In the genomic region with DNA sequence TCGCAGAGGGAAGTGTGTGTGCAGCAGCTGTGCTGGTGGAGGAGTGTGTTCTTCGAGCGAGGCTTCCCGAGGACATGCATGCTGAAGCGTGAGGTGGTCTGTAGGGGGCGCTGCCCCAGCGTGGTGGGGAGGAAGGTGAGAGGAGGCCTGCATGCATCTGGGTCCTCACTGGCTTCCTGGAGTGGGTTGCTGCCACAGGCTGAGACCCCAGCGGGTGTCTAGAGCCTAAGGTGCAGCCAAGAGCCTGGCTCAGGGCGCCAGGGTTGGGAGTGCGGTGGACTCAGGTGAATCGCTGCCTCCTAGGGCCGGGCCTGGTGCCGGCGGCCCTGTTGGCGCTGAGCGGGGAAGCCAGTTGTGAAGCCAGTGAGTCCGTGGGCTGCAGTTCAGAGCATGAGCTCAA, we compare ENCODE assay signal across 8 cellular contexts. TPM values are rescaled to one million over a fixed set of nuclear protein-coding genes. Genes with fewer than 3 reads are reported as not detected.
DNase-seq lines count a peak whose midpoint lies in the region; ATAC-seq, FAIRE-seq and TF ChIP-seq lines count a peak whose summit lies in the region.
"Had no signal": no experiment of that assay in that cellular context is flagged by ENCODE, and none has a peak within 500 bp of the region (broad histone marks: within the 10 kb centered on the region; RNA-seq: fewer than 3 reads in every experiment).

No MANE protein-coding gene starts in this region.

- no peaks in the 10 kb centered on the region for H3K9me1 ChIP-seq in K562 (ENCODE audit: control insufficient read depth, insufficient read depth, low read length)

- peaks cover 5% of the 10 kb centered on the region; the same call in 1 of the 2 replicates for H4K20me1 ChIP-seq in K562 (replicated peaks; ENCODE audit: control insufficient read depth, insufficient read depth, low read length)

- TF ChIP-seq CTCF in K562 (IDR thresholded peaks at IDR 0.05 in 2 of 3, conservative IDR thresholded peaks at IDR 0.05 in 1 of 3; ENCODE audit: insufficient read depth in 2 of 3, low read depth in 1 of 3, low read length in 3 of 3) = peak; percentile 61 to 74 (median 64)
- TF ChIP-seq CTCF in upper lobe of right lung (IDR thresholded peaks at IDR 0.05) = peak; percentile 22

- WGBS in K562 (ENCODE audit: insufficient coverage, low coverage, missing lambda C conversion rate) = 81% methylated on average over 13 of the region's 17 CpGs

- H3K27ac ChIP-seq in K562 (ENCODE audit: extremely low read depth, low read depth, low read length) (no peak overlapping the region), upper lobe of right lung (no peak overlapping the region)
- H3K27ac ChIP-seq: gastroesophageal sphincter had no signal

- H3K36me3 ChIP-seq in K562 (ENCODE audit: control insufficient read depth, insufficient read depth, low read length) (peaks cover 90% of the 10 kb centered on the region; the same call in 2 of the 3 replicates), upper lobe of right lung (peaks cover 80% of the 10 kb centered on the region)

- H3K4me1 ChIP-seq in K562 (replicated peaks in 1 of 2; ENCODE audit: control insufficient read depth in 2 of 2, insufficient read depth in 2 of 2, low read length in 2 of 2) = peaks cover 8 to 36% of the 10 kb centered on the region in 2 experiments; a peak in 4 of 5 replicates
- H3K4me1 ChIP-seq in upper lobe of right lung = no peaks in the 10 kb centered on the region
- H3K4me1 ChIP-seq: gastroesophageal sphincter had no signal

- peak in 1 of 2 experiments; percentile 42; a peak in 2 of 4 replicates for TF ChIP-seq RAD21 in K562 (CRISPR knock-in tag; conservative IDR thresholded peaks at IDR 0.05 in 1 of 2, IDR thresholded peaks at IDR 0.05 in 1 of 2)

- CTCF ChIA-PET in K562 (lab: Yijun Ruan, JAX; ENCODE audit: low intra/inter-chr PET ratio) = no interaction called here

- FAIRE-seq in K562 (lab: Jason Lieb, UNC) = no peak

- no peak; the same call in 1 of the 2 replicates for TF ChIP-seq POLR2A in K562 (conservative IDR thresholded peaks at IDR 0.05)

- H2AFZ ChIP-seq in K562 (ENCODE audit: low read depth, low read length) = no peak overlapping the region

- POLR2A ChIA-PET in K562 (lab: Yijun Ruan, JAX) = interaction anchor here (0.5 to 1.8 kb wide), 5 partner anchors 13 to 203 kb away, joined by 3 to 4 read pairs (median 3); a partner anchor contains a TSS

- H3K4me2 ChIP-seq in K562 (ENCODE audit: insufficient read depth, low read length) = no peak overlapping the region

- in situ Hi-C loops in K562 (cut with MboI) = loop anchor here (25.0 kb wide), 1 partner anchor 460 kb away; a partner anchor contains a TSS

- intact Hi-C loops in K562 (cut with micrococcal nuclease) (no loop called here), upper lobe of right lung (cut with DNase I) (no loop called here)

- no peak for TF ChIP-seq EP300 in K562 (IDR thresholded peaks at IDR 0.05; ENCODE audit: low read length)

- H3K9me3 ChIP-seq in K562 (replicated peaks; ENCODE audit: control insufficient read depth, insufficient read depth, low read depth, low read length) = no peaks in the 10 kb centered on the region
- H3K9me3 ChIP-seq in upper lobe of right lung = no peaks in the 10 kb centered on the region
- H3K9me3 ChIP-seq: gastroesophageal sphincter had no signal

- peak overlapping the region in 1 of 2 experiments; percentile 20; a peak in 1 of 4 replicates for H3K9ac ChIP-seq in K562 (ENCODE audit: insufficient read depth in 1 of 2, low read depth in 2 of 2, low read length in 2 of 2)

- BruUV-seq in K562 (replicated peaks; lab: Mats Ljungman, UMichigan) = no TSS peak

- H3K27me3 ChIP-seq in K562 (ENCODE audit: control insufficient read depth in 2 of 2, insufficient read depth in 2 of 2, low read length in 2 of 2) (no peaks in the 10 kb centered on the region), upper lobe of right lung (no peaks in the 10 kb centered on the region)
- H3K27me3 ChIP-seq: gastroesophageal sphincter had no signal

- ATAC-seq in K562 (peak; percentile 68), upper lobe of right lung (no peak)
- ATAC-seq: gastroesophageal sphincter had no signal

- peak; percentile 33 for DNase-seq in stimulated activated CD4-positive, alpha-beta T cell treated with anti-CD3 and anti-CD28 coated beads, Interleukin-1b, Interleukin-23, amount 100 ng/mL, for 48 hours
- no peak for DNase-seq in stimulated activated CD4-positive, alpha-beta T cell treated with anti-CD3 and anti-CD28 coated beads, Interleukin-12 subunit alpha, Interleukin-12 subunit beta, amount 100 ng/mL, for 4 hours
- DNase-seq in K562 (ENCODE audit: extremely low read depth in 1 of 4, low spot score in 3 of 4) (peak; percentile 48 to 64 (median 58)), upper lobe of right lung (no peak), SIG-M5 treated with dmso at 0.1 percent for 504 hours (lab: John Stamatoyannopoulos, UW; ENCODE audit: unreplicated experiment) (no peak), GF-D8 (lab: John Stamatoyannopoulos, UW) (no peak)
- DNase-seq: NCI-H2171 treated with DMSO at 0.1 percent for 48 hours had no signal

- no peak overlapping the region for H3K4me3 ChIP-seq in K562
- no peak overlapping the region for H3K4me3 ChIP-seq in upper lobe of right lung
- H3K4me3 ChIP-seq: gastroesophageal sphincter had no signal

- 0 out of 3 replicates have a peak, but pooled peaks cover 4% of the 10 kb centered on the region for H3K79me2 ChIP-seq in K562 (ENCODE audit: control insufficient read depth, insufficient read depth, low read length)

RNA-seq across cellular contexts. Expression of a gene that starts 7.5 kb away (rescaled TPM):
- total RNA-seq in K562 (2011; cell fraction: chromatin; rRNA removed; ENCODE audit: low replicate concordance) = 10.2 and 37.3 TPM in 2 replicates
- 37.7 and 50.4 TPM in 2 replicates for total RNA-seq in K562 (2011; cell fraction: nucleolus; rRNA removed)
- 23.5 and 27.4 TPM in 2 replicates for total RNA-seq in K562 (2011; cell fraction: nucleoplasm; rRNA removed)
- total RNA-seq in K562 (2014; rRNA removed) = 49.1 and 61.1 TPM in 2 replicates
- total RNA-seq in K562 (2014; rRNA removed; fragmentation: Illumina TruSeq; extraction: Trizol) = 7.6 and 10.0 TPM in 2 replicates
- total RNA-seq in K562 (2015; rRNA removed; fragmentation: Illumina TruSeq; extraction: Trizol) = 23.6 and 24.1 TPM in 2 replicates
- total RNA-seq in K562 (2021) = 43.5 and 51.9 TPM in 2 replicates
- polyA plus RNA-seq in K562 (2011; rRNA removed) = 10.7 and 24.4 TPM in 2 replicates
- 30.3 and 36.8 TPM in 2 replicates for polyA plus RNA-seq in K562 (2011; cell fraction: cytosol; rRNA removed)
- polyA plus RNA-seq in K562 (2011; cell fraction: nucleus; rRNA removed) = 40.7 and 47.2 TPM in 2 replicates
- 27.3 and 32.5 TPM in 2 replicates for polyA plus RNA-seq in K562 (2012)
- polyA plus RNA-seq in K562 (2014; fragmentation: Illumina TruSeq; extraction: Trizol) = 23.0 and 30.5 TPM in 2 replicates
- polyA plus RNA-seq in K562 (2014; fragmentation: Nextera tagmentation; extraction: Ambion mirVana) = 1 to 10 TPM; 5.4 to 6.7 TPM
- polyA plus RNA-seq in K562 (2014; rRNA removed) = 39.3 and 43.9 TPM in 2 replicates
- 4.3 and 5.1 TPM in 2 replicates for polyA minus RNA-seq in K562 (2011; rRNA and poly(A)+ RNA removed)
- 8.5 and 17.7 TPM in 2 replicates for polyA minus RNA-seq in K562 (2011; cell fraction: cytosol; rRNA and poly(A)+ RNA removed)
- polyA minus RNA-seq in K562 (2011; cell fraction: nucleus; rRNA and poly(A)+ RNA removed) = 3.9 and 6.8 TPM in 2 replicates
- 30.4 TPM for total RNA-seq in upper lobe of right lung

RNA-seq across cellular contexts. Expression of a gene that starts 19.9 kb away (rescaled TPM):
- 24.2 and 49.1 TPM in 2 replicates for total RNA-seq in K562 (2011; cell fraction: chromatin; rRNA removed; ENCODE audit: low replicate concordance)
- total RNA-seq in K562 (2011; cell fraction: nucleolus; rRNA removed) = 22.3 and 24.7 TPM in 2 replicates
- total RNA-seq in K562 (2011; cell fraction: nucleoplasm; rRNA removed) = 17.1 and 19.1 TPM in 2 replicates
- total RNA-seq in K562 (2014; rRNA removed) (4.2 and 7.9 TPM in 2 replicates), K562 (2014; rRNA removed; fragmentation: Illumina TruSeq; extraction: Trizol) (2.0 and 2.5 TPM in 2 replicates), K562 (2015; rRNA removed; fragmentation: Illumina TruSeq; extraction: Trizol) (4.6 and 5.7 TPM in 2 replicates), K562 (2021) (30.2 and 36.0 TPM in 2 replicates), upper lobe of right lung (18.6 TPM)
- polyA plus RNA-seq in K562 (2011; rRNA removed) (2.2 and 3.0 TPM in 2 replicates), K562 (2014; fragmentation: Illumina TruSeq; extraction: Trizol) (15.0 and 20.1 TPM in 2 replicates), K562 (2014; fragmentation: Nextera tagmentation; extraction: Ambion mirVana) (under 1 TPM; 0.08 to 0.14 TPM), K562 (2014; rRNA removed) (15.5 and 16.9 TPM in 2 replicates)
- 1.6 and 2.3 TPM in 2 replicates for polyA plus RNA-seq in K562 (2011; cell fraction: cytosol; rRNA removed)
- polyA plus RNA-seq in K562 (2011; cell fraction: nucleus; rRNA removed) = 15.4 and 22.7 TPM in 2 replicates
- 17.4 and 52.0 TPM in 2 replicates for polyA plus RNA-seq in K562 (2012)
- polyA minus RNA-seq in K562 (2011; rRNA and poly(A)+ RNA removed) = 1.7 and 2.1 TPM in 2 replicates
- polyA minus RNA-seq in K562 (2011; cell fraction: cytosol; rRNA and poly(A)+ RNA removed) = 10.0 and 10.3 TPM in 2 replicates
- 6.1 and 8.6 TPM in 2 replicates for polyA minus RNA-seq in K562 (2011; cell fraction: nucleus; rRNA and poly(A)+ RNA removed)

RNA-seq across cellular contexts. Expression of a gene that starts 28.6 kb away (rescaled TPM):
- 12.4 and 41.2 TPM in 2 replicates for total RNA-seq in K562 (2011; cell fraction: chromatin; rRNA removed; ENCODE audit: low replicate concordance)
- 46.8 and 54.4 TPM in 2 replicates for total RNA-seq in K562 (2011; cell fraction: nucleolus; rRNA removed)
- total RNA-seq in K562 (2011; cell fraction: nucleoplasm; rRNA removed) = 36.7 and 43.2 TPM in 2 replicates
- total RNA-seq in K562 (2014; rRNA removed) = 19.0 and 23.5 TPM in 2 replicates
- total RNA-seq in K562 (2014; rRNA removed; fragmentation: Illumina TruSeq; extraction: Trizol) = 6.3 and 7.8 TPM in 2 replicates
- total RNA-seq in K562 (2015; rRNA removed; fragmentation: Illumina TruSeq; extraction: Trizol) = 12.4 and 12.9 TPM in 2 replicates
- total RNA-seq in K562 (2021) = 21.9 and 23.3 TPM in 2 replicates
- polyA plus RNA-seq in K562 (2011; rRNA removed) = 15.8 and 29.7 TPM in 2 replicates
- polyA plus RNA-seq in K562 (2011; cell fraction: cytosol; rRNA removed) = 44.9 and 57.8 TPM in 2 replicates
- polyA plus RNA-seq in K562 (2011; cell fraction: nucleus; rRNA removed) = 25.0 and 28.3 TPM in 2 replicates
- 19.4 and 52.1 TPM in 2 replicates for polyA plus RNA-seq in K562 (2012)
- 14.1 and 18.0 TPM in 2 replicates for polyA plus RNA-seq in K562 (2014; fragmentation: Illumina TruSeq; extraction: Trizol)
- 1 to 10 TPM; 4.9 to 5.8 TPM for polyA plus RNA-seq in K562 (2014; fragmentation: Nextera tagmentation; extraction: Ambion mirVana)
- polyA plus RNA-seq in K562 (2014; rRNA removed) = 16.5 and 19.0 TPM in 2 replicates
- 12.8 and 14.8 TPM in 2 replicates for polyA minus RNA-seq in K562 (2011; rRNA and poly(A)+ RNA removed)
- polyA minus RNA-seq in K562 (2011; cell fraction: cytosol; rRNA and poly(A)+ RNA removed) = 15.8 and 19.1 TPM in 2 replicates
- polyA minus RNA-seq in K562 (2011; cell fraction: nucleus; rRNA and poly(A)+ RNA removed) = 9.3 and 12.7 TPM in 2 replicates
- 19.5 TPM for total RNA-seq in upper lobe of right lung

RNA-seq across cellular contexts. Expression of a gene that starts 32.9 kb away (rescaled TPM):
- 15.5 and 33.2 TPM in 2 replicates for total RNA-seq in K562 (2011; cell fraction: chromatin; rRNA removed; ENCODE audit: low replicate concordance)
- 14.7 and 18.7 TPM in 2 replicates for total RNA-seq in K562 (2011; cell fraction: nucleolus; rRNA removed)
- 20.5 and 24.8 TPM in 2 replicates for total RNA-seq in K562 (2011; cell fraction: nucleoplasm; rRNA removed)
- total RNA-seq in K562 (2014; rRNA removed) (0.78 and 0.86 TPM in 2 replicates), K562 (2014; rRNA removed; fragmentation: Illumina TruSeq; extraction: Trizol) (0.73 and 0.80 TPM in 2 replicates), K562 (2015; rRNA removed; fragmentation: Illumina TruSeq; extraction: Trizol) (0.79 and 1.1 TPM in 2 replicates), K562 (2021) (1.5 and 2.5 TPM in 2 replicates), upper lobe of right lung (0.58 TPM)
- polyA plus RNA-seq in K562 (2011; rRNA removed) (1.2 and 3.0 TPM in 2 replicates), K562 (2014; fragmentation: Illumina TruSeq; extraction: Trizol) (0.80 and 1.6 TPM in 2 replicates), K562 (2014; fragmentation: Nextera tagmentation; extraction: Ambion mirVana) (under 1 TPM; 0.07 to 0.08 TPM), K562 (2014; rRNA removed) (1.2 and 2.1 TPM in 2 replicates)
- 1.3 and 2.3 TPM in 2 replicates for polyA plus RNA-seq in K562 (2011; cell fraction: cytosol; rRNA removed)
- 13.0 and 14.6 TPM in 2 replicates for polyA plus RNA-seq in K562 (2011; cell fraction: nucleus; rRNA removed)
- 1.4 and 2.7 TPM in 2 replicates for polyA plus RNA-seq in K562 (2012)
- polyA minus RNA-seq in K562 (2011; rRNA and poly(A)+ RNA removed) = 3.0 and 6.1 TPM in 2 replicates
- 2.7 and 3.6 TPM in 2 replicates for polyA minus RNA-seq in K562 (2011; cell fraction: cytosol; rRNA and poly(A)+ RNA removed)
- polyA minus RNA-seq in K562 (2011; cell fraction: nucleus; rRNA and poly(A)+ RNA removed) = 5.5 and 8.1 TPM in 2 replicates

RNA-seq across cellular contexts. Expression of a gene that starts 54.1 kb away (rescaled TPM):
- total RNA-seq in K562 (2011; cell fraction: chromatin; rRNA removed; ENCODE audit: low replicate concordance) = 10.1 and 37.5 TPM in 2 replicates
- 30.4 and 31.2 TPM in 2 replicates for total RNA-seq in K562 (2011; cell fraction: nucleolus; rRNA removed)
- 14.5 and 15.4 TPM in 2 replicates for total RNA-seq in K562 (2011; cell fraction: nucleoplasm; rRNA removed)
- total RNA-seq in K562 (2014; rRNA removed) (32.7 and 48.1 TPM in 2 replicates), K562 (2014; rRNA removed; fragmentation: Illumina TruSeq; extraction: Trizol) (6.8 and 6.9 TPM in 2 replicates), K562 (2015; rRNA removed; fragmentation: Illumina TruSeq; extraction: Trizol) (17.6 and 17.8 TPM in 2 replicates), K562 (2021) (40.4 and 48.0 TPM in 2 replicates), upper lobe of right lung (13.4 TPM)
- polyA plus RNA-seq in K562 (2011; rRNA removed) (9.1 and 9.9 TPM in 2 replicates), K562 (2014; fragmentation: Illumina TruSeq; extraction: Trizol) (7.6 and 18.1 TPM in 2 replicates), K562 (2014; fragmentation: Nextera tagmentation; extraction: Ambion mirVana) (under 1 TPM in 1 of 2 experiments, not detected in 1; 0.13 TPM), K562 (2014; rRNA removed) (22.0 and 26.0 TPM in 2 replicates)
- polyA plus RNA-seq in K562 (2011; cell fraction: cytosol; rRNA removed) = 12.4 and 47.6 TPM in 2 replicates
- polyA plus RNA-seq in K562 (2011; cell fraction: nucleus; rRNA removed) = 16.9 and 37.2 TPM in 2 replicates
- 17.7 and 25.5 TPM in 2 replicates for polyA plus RNA-seq in K562 (2012)
- 3.8 and 7.2 TPM in 2 replicates for polyA minus RNA-seq in K562 (2011; rRNA and poly(A)+ RNA removed)
- 26.1 and 27.7 TPM in 2 replicates for polyA minus RNA-seq in K562 (2011; cell fraction: cytosol; rRNA and poly(A)+ RNA removed)
- polyA minus RNA-seq in K562 (2011; cell fraction: nucleus; rRNA and poly(A)+ RNA removed) = 7.5 and 9.4 TPM in 2 replicates

Comparison
In these comparisons a context has a peak if more than half of its experiments do, and no peak if none do; other contexts are left out.
1. DNase-seq: peak in stimulated activated CD4-positive, alpha-beta T cell treated with anti-CD3 and anti-CD28 coated beads, Interleukin-1b, Interleukin-23, amount 100 ng/mL, for 48 hours (single experiment) and K562 (4 of 4); none in stimulated activated CD4-positive, alpha-beta T cell treated with anti-CD3 and anti-CD28 coated beads, Interleukin-12 subunit alpha, Interleukin-12 subunit beta, amount 100 ng/mL, for 4 hours (single experiment), upper lobe of right lung (single experiment), SIG-M5 treated with dmso at 0.1 percent for 504 hours (single experiment) and GF-D8 (single experiment).